ENCODE assay signal across 8 cellular contexts in genomic region chr19:14495678-14496028, GRCh38. TPM values are rescaled to one million over a fixed set of nuclear protein-coding genes. Genes with fewer than 3 reads are reported as not detected.
DNase-seq lines count a peak whose midpoint lies in the region; ATAC-seq and TF ChIP-seq lines count a peak whose summit lies in the region.

No MANE protein-coding gene starts in this region.

- H3F3A ChIP-seq in smooth muscle cell (ENCODE audit: low read depth) = no peaks in the 10 kb centered on the region

- H3K9me3 ChIP-seq in smooth muscle cell (replicated peaks; ENCODE audit: low read depth) = no peaks in the 10 kb centered on the region

- peak overlapping the region; percentile 90 for H3K4me2 ChIP-seq in smooth muscle cell

- TF ChIP-seq CTCF in VCaP (conservative IDR thresholded peaks at IDR 0.05) = no peak
- no peak for TF ChIP-seq CTCF in smooth muscle cell (IDR thresholded peaks at IDR 0.05; ENCODE audit: borderline replicate concordance, insufficient read depth, poor library complexity, severe bottlenecking)

- no peaks in the 10 kb centered on the region for H3K36me3 ChIP-seq in smooth muscle cell (ENCODE audit: low read depth)

- ATAC-seq in GM21825 (IDR thresholded peaks at IDR 0.05; ENCODE audit: unreplicated experiment) = peak; percentile 11
- ATAC-seq in left ventricle myocardium superior = no peak
- no peak for ATAC-seq in HG02970 (IDR thresholded peaks at IDR 0.05; ENCODE audit: low FRiP score, unreplicated experiment)
- ATAC-seq in HG02938 (IDR thresholded peaks at IDR 0.05; ENCODE audit: unreplicated experiment) = no peak

- DNase-seq in left ventricle myocardium superior (peak; percentile 57), smooth muscle cell (lab: John Stamatoyannopoulos, UW; ENCODE audit: unreplicated experiment) (no peak), glomerular visceral epithelial cell (ENCODE audit: extremely low spot score) (no peak), NCI-H510A treated with DMSO at 0.1 percent for 48 hours (lab: John Stamatoyannopoulos, UW) (no peak)

- no peaks in the 10 kb centered on the region for H3K27me3 ChIP-seq in smooth muscle cell (ENCODE audit: low read depth)

- peak overlapping the region; percentile 56 for H3K9ac ChIP-seq in smooth muscle cell (ENCODE audit: low read depth)

- intact Hi-C loops in left ventricle myocardium superior (cut with micrococcal nuclease) = no loop called here

- peak overlapping the region; percentile 4 for H2AFZ ChIP-seq in smooth muscle cell (ENCODE audit: low read depth)

- peaks cover 48% of the 10 kb centered on the region for H3K79me2 ChIP-seq in smooth muscle cell (ENCODE audit: low read depth)

- H4K20me1 ChIP-seq in smooth muscle cell (ENCODE audit: low read depth) = peaks cover 35% of the 10 kb centered on the region

- peaks cover 14% of the 10 kb centered on the region for H3K4me1 ChIP-seq in smooth muscle cell (ENCODE audit: low read depth)

- H3K4me3 ChIP-seq in smooth muscle cell = peak overlapping the region; percentile 75

- H3K27ac ChIP-seq in VCaP = peak overlapping the region; percentile 85
- peak overlapping the region; percentile 70 for H3K27ac ChIP-seq in smooth muscle cell (ENCODE audit: low read depth)

- WGBS in smooth muscle cell (ENCODE audit: low lambda C conversion rate) = 1% methylated on average over 13 of the region's 28 CpGs

RNA-seq across cellular contexts. Expression of gene GIPC1, which starts 0.3 kb away (rescaled TPM):
- total RNA-seq in left ventricle myocardium superior = 55.9 TPM
- total RNA-seq in smooth muscle cell = 73.0 and 81.8 TPM in 2 replicates
- 142 and 178 TPM in 2 replicates for polyA plus RNA-seq in smooth muscle cell

RNA-seq across cellular contexts. Expression of gene PTGER1, which starts 20.5 kb away (rescaled TPM):
- total RNA-seq in left ventricle myocardium superior (not detected), smooth muscle cell (0.27 TPM in 1 of 2 replicates, not detected in the other)
- 1.0 TPM in 1 of 2 replicates, not detected in the other for polyA plus RNA-seq in smooth muscle cell

RNA-seq across cellular contexts. Expression of gene DNAJB1, which starts 22.5 kb away (rescaled TPM):
- total RNA-seq in left ventricle myocardium superior (47.9 TPM), smooth muscle cell (96.1 and 114 TPM in 2 replicates)
- polyA plus RNA-seq in smooth muscle cell = 152 and 175 TPM in 2 replicates

RNA-seq across cellular contexts. Expression of gene TECR, which starts 33.7 kb away (rescaled TPM):
- total RNA-seq in left ventricle myocardium superior (86.4 TPM), smooth muscle cell (80.6 and 86.1 TPM in 2 replicates)
- 216 and 252 TPM in 2 replicates for polyA plus RNA-seq in smooth muscle cell
